ENCODE assay signal across 12 cellular contexts in the genomic region with DNA sequence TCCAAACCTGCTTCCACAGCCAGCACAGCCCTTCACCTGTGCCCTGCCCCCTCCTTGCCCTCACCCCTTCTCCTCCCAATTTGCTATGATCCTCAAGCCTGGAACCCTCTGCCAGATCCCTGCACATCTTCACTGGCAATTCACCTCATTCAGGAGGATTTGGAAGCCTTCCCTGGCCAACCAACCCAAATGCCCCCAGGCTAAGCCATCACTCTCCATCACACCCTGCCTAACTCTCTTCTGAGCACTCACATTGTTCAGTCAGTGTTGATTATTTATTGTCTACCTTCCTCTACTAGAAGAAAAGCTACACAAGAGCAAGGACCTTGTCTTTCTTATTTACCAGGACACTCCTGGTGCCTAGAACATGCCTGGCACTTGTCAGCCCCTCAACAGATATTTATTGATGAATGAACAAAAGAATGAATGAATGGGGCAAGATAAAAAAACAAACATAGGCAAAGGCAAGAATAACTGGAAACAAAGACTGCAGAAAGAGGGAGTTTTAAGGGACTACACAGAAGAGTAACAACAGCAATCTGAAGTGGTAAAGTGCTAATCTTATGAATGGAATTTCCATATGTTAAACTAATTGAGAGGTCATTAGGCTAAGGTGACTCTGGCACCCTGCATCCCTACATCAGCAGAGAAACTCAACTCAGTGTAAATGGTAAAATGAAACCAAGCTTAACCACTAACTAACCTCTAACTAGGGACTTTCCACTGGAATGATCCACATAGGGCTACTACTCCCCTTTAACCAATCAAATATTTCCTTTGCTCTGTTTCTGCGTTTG. TPM values are rescaled to one million over a fixed set of nuclear protein-coding genes. Genes with fewer than 3 reads are reported as not detected.
DNase-seq lines count a peak whose midpoint lies in the region; ATAC-seq and TF ChIP-seq lines count a peak whose summit lies in the region.
"Had no signal": no experiment of that assay in that cellular context is flagged by ENCODE, and none has a peak within 500 bp of the region (broad histone marks: within the 10 kb centered on the region; RNA-seq: fewer than 3 reads in every experiment).

No MANE protein-coding gene starts in this region.

- peak; percentile 74 for DNase-seq in ELF-1 (ENCODE audit: low read depth, low spot score)
- peak; percentile 1 for DNase-seq in HK-2 (ENCODE audit: unreplicated experiment)
- DNase-seq in DMS153 (lab: John Stamatoyannopoulos, UW), result no peak
- no peak for DNase-seq in upper lobe of left lung
- no peak for DNase-seq in immature natural killer cell
- DNase-seq in colonic mucosa, result no peak
- DNase-seq: NCI-H2029 treated with DMSO at 0.1 percent for 48 hours; SIG-M5; stimulated activated naive CD8-positive, alpha-beta T cell treated with anti-CD3 and anti-CD28 coated beads, Interleukin-15, Interleukin-2, amounts not matched to agents 100 U/mL and 50 U/mL, for 24 hours had no signal

- H3K9me3 ChIP-seq in upper lobe of left lung (no peaks in the 10 kb centered on the region), colonic mucosa (no peaks in the 10 kb centered on the region)

- H3K27ac Mint-ChIP-seq in immature natural killer cell, result no peak overlapping the region
- H3K27ac Mint-ChIP-seq: natural killer cell treated with Interleukin-12 subunit alpha and Interleukin-12 subunit beta and Interleukin-15 and Interleukin-18, amount 100 ng/mL, for 72 hours had no signal

- TF ChIP-seq POLR2A in upper lobe of left lung (IDR thresholded peaks at IDR 0.05), result no peak

- ATAC-seq in GM19438 (IDR thresholded peaks at IDR 0.05; ENCODE audit: low read depth, unreplicated experiment) (peak; percentile 87), HG02852 (IDR thresholded peaks at IDR 0.05; ENCODE audit: unreplicated experiment) (peak; percentile 90), upper lobe of left lung (ENCODE audit: low FRiP score in 2 of 2) (no peak)
- ATAC-seq: natural killer cell treated with Interleukin-12 subunit alpha and Interleukin-12 subunit beta and Interleukin-15 and Interleukin-18, amount 100 ng/mL, for 72 hours; stimulated activated naive CD8-positive, alpha-beta T cell treated with anti-CD3 and anti-CD28 coated beads, Interleukin-15, Interleukin-2, amounts not matched to agents 100 U/mL and 50 U/mL, for 24 hours had no signal

- H3K9ac ChIP-seq in colonic mucosa (ENCODE audit: low read depth in 2 of 2, low read length in 2 of 2), result no peak overlapping the region

- H3K4me3 Mint-ChIP-seq in immature natural killer cell, result no peak overlapping the region
- H3K4me3 Mint-ChIP-seq: natural killer cell treated with Interleukin-12 subunit alpha and Interleukin-12 subunit beta and Interleukin-15 and Interleukin-18, amount 100 ng/mL, for 72 hours had no signal

- 52 to 58% methylated on average over 1 of the region's 1 CpG for WGBS in upper lobe of left lung, 2 donors

- no peaks in the 10 kb centered on the region for H3K4me1 Mint-ChIP-seq in immature natural killer cell

- intact Hi-C loops in colonic mucosa (cut with DNase I), result no loop called here

- H3K27me3 ChIP-seq in upper lobe of left lung (no peaks in the 10 kb centered on the region), colonic mucosa (no peaks in the 10 kb centered on the region)

- H3K36me3 ChIP-seq in upper lobe of left lung, result peaks cover 0 to 31% (median 0%) of the 10 kb centered on the region in 4 donors
- no peaks in the 10 kb centered on the region for H3K36me3 ChIP-seq in colonic mucosa

- TF ChIP-seq CTCF in upper lobe of left lung (IDR thresholded peaks at IDR 0.05) (no peak), colonic mucosa (IDR thresholded peaks at IDR 0.05) (no peak)

- H3K9me3 Mint-ChIP-seq in immature natural killer cell, result peaks cover 0 to 14% (median 2%) of the 10 kb centered on the region in 6 donors
- H3K9me3 Mint-ChIP-seq: natural killer cell treated with Interleukin-12 subunit alpha and Interleukin-12 subunit beta and Interleukin-15 and Interleukin-18, amount 100 ng/mL, for 72 hours had no signal

- H3K27me3 Mint-ChIP-seq in immature natural killer cell (ENCODE audit: low read depth in 3 of 3), result peaks cover 0 to 3% (median 0%) of the 10 kb centered on the region in 3 donors
- H3K27me3 Mint-ChIP-seq: natural killer cell treated with Interleukin-12 subunit alpha and Interleukin-12 subunit beta and Interleukin-15 and Interleukin-18, amount 100 ng/mL, for 72 hours had no signal

- H3K4me1 ChIP-seq in upper lobe of left lung (no peaks in the 10 kb centered on the region), colonic mucosa (no peaks in the 10 kb centered on the region)

- TF ChIP-seq EP300 in upper lobe of left lung (IDR thresholded peaks at IDR 0.05), result no peak

- no peaks in the 10 kb centered on the region for H3K36me3 Mint-ChIP-seq in immature natural killer cell
- H3K36me3 Mint-ChIP-seq: natural killer cell treated with Interleukin-12 subunit alpha and Interleukin-12 subunit beta and Interleukin-15 and Interleukin-18, amount 100 ng/mL, for 72 hours had no signal

- H3K27ac ChIP-seq in upper lobe of left lung, result no peak overlapping the region
- H3K27ac ChIP-seq in colonic mucosa, result no peak overlapping the region

- H3K4me3 ChIP-seq in upper lobe of left lung, result no peak overlapping the region
- no peak overlapping the region for H3K4me3 ChIP-seq in colonic mucosa

RNA-seq across cellular contexts. Expression of gene TMTC1, which starts 33.4 kb away (rescaled TPM):
- 10 to 100 TPM; 25.1 to 39.3 (median 29.7) TPM for total RNA-seq in upper lobe of left lung
- polyA plus RNA-seq in immature natural killer cell, result not detected
- 1 to 10 TPM; 3.3 to 6.3 TPM for total RNA-seq in colonic mucosa
- total RNA-seq: natural killer cell treated with Interleukin-12 subunit alpha and Interleukin-12 subunit beta and Interleukin-15 and Interleukin-18, amount 100 ng/mL, for 72 hours had no signal

Comparison
In these comparisons a context has a peak if more than half of its experiments do, and no peak if none do; other contexts are left out.
1. DNase-seq: peak in ELF-1 (single experiment) and HK-2 (single experiment); none in DMS153 (single experiment), upper lobe of left lung (0 of 2), immature natural killer cell (0 of 3) and colonic mucosa (single experiment).
2. ATAC-seq: peak in GM19438 (single experiment) and HG02852 (single experiment); none in upper lobe of left lung (0 of 2).